In the genomic region with DNA sequence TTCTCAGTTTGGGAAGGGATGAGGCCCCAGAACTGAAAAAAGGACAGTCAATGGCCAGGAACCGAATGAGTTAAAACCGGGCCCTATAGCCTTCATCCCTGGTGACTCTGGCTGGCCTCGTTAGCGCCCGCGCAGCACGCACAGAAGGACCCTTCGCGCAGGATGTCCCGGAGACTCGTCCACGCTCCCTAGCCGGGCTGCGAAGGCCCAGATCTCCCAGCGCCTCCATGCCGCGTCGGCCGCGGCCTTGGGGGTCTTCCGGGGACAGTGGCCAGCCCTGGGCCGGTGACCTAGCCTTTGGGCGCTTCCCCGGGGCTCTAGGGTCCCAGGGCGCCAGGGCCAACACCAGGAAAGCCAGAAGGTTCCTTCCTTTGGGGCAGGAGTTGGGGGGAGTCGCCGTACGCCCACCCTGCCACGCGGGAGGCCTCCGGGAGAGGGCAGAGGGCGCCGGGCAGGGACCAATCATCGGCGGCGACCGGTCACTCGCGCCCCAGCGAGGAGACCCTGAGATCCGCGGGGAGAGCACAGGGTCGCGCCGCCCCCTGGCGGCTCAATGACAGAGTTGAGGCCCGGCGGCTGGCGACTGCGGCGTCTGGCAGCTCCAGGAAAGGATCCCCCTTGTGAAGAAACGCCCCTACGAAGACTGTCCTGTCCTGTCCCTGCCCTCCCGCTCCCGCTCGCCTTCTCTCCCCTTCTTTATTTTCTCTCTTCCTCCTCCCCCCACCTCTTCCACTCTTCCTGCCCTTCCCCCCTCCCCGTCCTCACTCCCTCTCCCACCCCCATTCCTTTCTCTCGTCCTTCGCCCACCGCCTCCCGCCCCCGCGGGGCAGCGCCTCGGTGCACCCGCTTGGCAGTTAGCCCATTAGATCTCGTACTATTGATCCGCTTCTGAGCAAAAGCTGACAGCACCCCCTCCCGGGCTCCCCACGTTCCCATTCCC, we compare ENCODE assay signal across 8 cellular contexts.
DNase-seq lines count a peak whose midpoint lies in the region; ATAC-seq lines count a peak whose summit lies in the region.

No MANE protein-coding gene starts in this region.

- H3K9me3 Mint-ChIP-seq in effector memory CD8-positive, alpha-beta T cell = no peaks in the 10 kb centered on the region
- no peaks in the 10 kb centered on the region for H3K9me3 Mint-ChIP-seq in stimulated activated naive B cell treated with anti-CD40 and anti-IgM and Interleukin-4, amounts not matched to agents 10 μg/mL and 1 μg/mL and 100 μg/mL, for 72 hours

- no peak overlapping the region for H3K27ac ChIP-seq in mucosa of rectum (ENCODE audit: low read depth in 2 of 2, low read length in 2 of 2)

- intact Hi-C loops in Right ventricle myocardium inferior (cut with DNase I) (loop anchor here (2.0 to 10.0 kb wide), 2 partner anchors 77 to 273 kb away; no protein-coding TSS in a partner anchor), cardiac septum (cut with DNase I) (loop anchor here (5.0 kb wide), 1 partner anchor 79 kb away; no protein-coding TSS in a partner anchor)

- no peak overlapping the region for H3K9ac ChIP-seq in mucosa of rectum (ENCODE audit: low read depth in 1 of 2, low read length in 2 of 2)

- peaks cover 76 to 97% of the 10 kb centered on the region in 2 donors for H3K27me3 Mint-ChIP-seq in effector memory CD8-positive, alpha-beta T cell
- H3K27me3 Mint-ChIP-seq in stimulated activated naive B cell treated with anti-CD40 and anti-IgM and Interleukin-4, amounts not matched to agents 10 μg/mL and 1 μg/mL and 100 μg/mL, for 72 hours = peaks cover 65 to 91% of the 10 kb centered on the region in 2 donors

- H3K4me1 Mint-ChIP-seq in effector memory CD8-positive, alpha-beta T cell (ENCODE audit: low read depth in 2 of 2) = peaks cover 8 to 9% of the 10 kb centered on the region in 2 donors
- peaks cover 9 to 24% of the 10 kb centered on the region in 2 donors for H3K4me1 Mint-ChIP-seq in stimulated activated naive B cell treated with anti-CD40 and anti-IgM and Interleukin-4, amounts not matched to agents 10 μg/mL and 1 μg/mL and 100 μg/mL, for 72 hours

- H3K4me3 Mint-ChIP-seq in effector memory CD8-positive, alpha-beta T cell = peak overlapping the region; percentile 86
- peak overlapping the region; percentile 84 to 90 for H3K4me3 Mint-ChIP-seq in stimulated activated naive B cell treated with anti-CD40 and anti-IgM and Interleukin-4, amounts not matched to agents 10 μg/mL and 1 μg/mL and 100 μg/mL, for 72 hours

- peak overlapping the region in 1 of 2 donors; percentile 26 for H3K27ac Mint-ChIP-seq in effector memory CD8-positive, alpha-beta T cell
- H3K27ac Mint-ChIP-seq in stimulated activated naive B cell treated with anti-CD40 and anti-IgM and Interleukin-4, amounts not matched to agents 10 μg/mL and 1 μg/mL and 100 μg/mL, for 72 hours = no peak overlapping the region

- H3K4me1 ChIP-seq in mucosa of rectum (ENCODE audit: control insufficient read depth in 2 of 2, insufficient read depth in 2 of 2, low read length in 2 of 2) = peaks cover 0 to 6% of the 10 kb centered on the region in 2 donors

- ATAC-seq in Right ventricle myocardium inferior (peak; percentile 75), GM21381 (IDR thresholded peaks at IDR 0.05; ENCODE audit: unreplicated experiment) (no peak)
- ATAC-seq in effector memory CD8-positive, alpha-beta T cell (replicated peaks) = peak; percentile 72
- ATAC-seq in stimulated activated naive B cell treated with anti-CD40 and anti-IgM and Interleukin-4, amounts not matched to agents 10 μg/mL and 1 μg/mL and 100 μg/mL, for 72 hours (replicated peaks) = peak; percentile 69 to 70

- peaks cover 3% of the 10 kb centered on the region for H3K36me3 Mint-ChIP-seq in effector memory CD8-positive, alpha-beta T cell (ENCODE audit: insufficient read depth)
- no peaks in the 10 kb centered on the region for H3K36me3 Mint-ChIP-seq in stimulated activated naive B cell treated with anti-CD40 and anti-IgM and Interleukin-4, amounts not matched to agents 10 μg/mL and 1 μg/mL and 100 μg/mL, for 72 hours

- peaks cover 51 to 55% of the 10 kb centered on the region in 2 donors for H3K27me3 ChIP-seq in mucosa of rectum (ENCODE audit: control insufficient read depth in 2 of 2, insufficient read depth in 2 of 2, low read length in 2 of 2)

- DNase-seq in Right ventricle myocardium inferior (ENCODE audit: missing footprints) (peak; percentile 80), cardiac septum (ENCODE audit: low spot score) (no peak), NCI-H510A treated with DMSO at 0.1 percent for 48 hours (lab: John Stamatoyannopoulos, UW) (peak; percentile 80)
- DNase-seq in activated CD8-positive, alpha-beta memory T cell treated with anti-CD3 and anti-CD28 coated beads for 24 hours = peak; percentile 84
- peak in 1 of 3 experiments; percentile 13 for DNase-seq in effector memory CD8-positive, alpha-beta T cell
- no peak for DNase-seq in stimulated activated naive B cell treated with anti-CD40 and anti-IgM and Interleukin-4, amounts not matched to agents 10 μg/mL and 1 μg/mL and 100 μg/mL, for 72 hours

- H3K9me3 ChIP-seq in mucosa of rectum (ENCODE audit: control insufficient read depth in 2 of 2, low read length in 2 of 2) = no peaks in the 10 kb centered on the region

- H3K36me3 ChIP-seq in mucosa of rectum (ENCODE audit: control insufficient read depth in 2 of 2, insufficient read depth in 2 of 2, low read length in 2 of 2) = no peaks in the 10 kb centered on the region

- peak overlapping the region; percentile 44 to 51 for H3K4me3 ChIP-seq in mucosa of rectum (ENCODE audit: low read length in 2 of 2)

Comparison
In these comparisons a context has a peak if more than half of its experiments do, and no peak if none do; other contexts are left out.
1. DNase-seq: peak in Right ventricle myocardium inferior (single experiment), NCI-H510A treated with DMSO at 0.1 percent for 48 hours (single experiment) and activated CD8-positive, alpha-beta memory T cell treated with anti-CD3 and anti-CD28 coated beads for 24 hours (single experiment); none in cardiac septum (single experiment) and stimulated activated naive B cell treated with anti-CD40 and anti-IgM and Interleukin-4, amounts not matched to agents 10 μg/mL and 1 μg/mL and 100 μg/mL, for 72 hours (single experiment).